1 cellular context compared by ENCODE assay signal in genomic region chr3:31839144-31839917, GRCh38.
A peak's percentile ranks its signal among the peaks of the same experiment; 100 is the strongest.
TF ChIP-seq lines count a peak whose summit lies in the region.

No MANE protein-coding gene starts in this region.

TF ChIP-seq in HepG2, 621 proteins besides CTCF, POLR2A, EP300 and RAD21 (continued from another document):
- peak; percentile 35; the same call in 1 of the 2 replicates for TF ChIP-seq ARID5B (CRISPR knock-in tag; IDR thresholded peaks at IDR 0.05)
- no peak for TF ChIP-seq TEAD2 (CRISPR knock-in tag; IDR thresholded peaks at IDR 0.05)
- TF ChIP-seq, protein P1, sequence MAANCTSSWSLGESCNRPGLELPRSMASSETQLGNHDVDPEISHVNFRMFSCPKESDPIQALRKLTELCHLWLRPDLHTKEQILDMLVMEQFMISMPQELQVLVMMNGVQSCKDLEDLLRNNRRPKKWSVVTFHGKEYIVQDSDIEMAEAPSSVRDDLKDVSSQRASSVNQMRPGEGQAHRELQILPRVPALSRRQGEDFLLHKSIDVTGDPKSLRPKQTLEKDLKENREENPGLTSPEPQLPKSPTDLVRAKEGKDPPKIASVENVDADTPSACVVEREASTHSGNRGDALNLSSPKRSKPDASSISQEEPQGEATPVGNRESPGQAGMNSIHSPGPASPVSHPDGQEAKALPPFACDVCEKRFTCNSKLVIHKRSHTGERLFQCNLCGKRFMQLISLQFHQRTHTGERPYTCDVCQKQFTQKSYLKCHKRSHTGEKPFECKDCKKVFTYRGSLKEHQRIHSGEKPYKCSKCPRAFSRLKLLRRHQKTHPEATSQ (CRISPR knock-in tag; IDR thresholded peaks at IDR 0.05; ENCODE audit: borderline replicate concordance): no peak
- TF ChIP-seq SOX13 (IDR thresholded peaks at IDR 0.05): no peak
- TF ChIP-seq SOX13 (CRISPR knock-in tag; conservative IDR thresholded peaks at IDR 0.05 in 1 of 2, IDR thresholded peaks at IDR 0.05 in 1 of 2): peak in 1 of 2 experiments; percentile 2; a peak in 1 of 4 replicates
- TF ChIP-seq ZNF280B (CRISPR knock-in tag; IDR thresholded peaks at IDR 0.05; ENCODE audit: borderline replicate concordance): no peak
- TF ChIP-seq PCBP2 (optimal IDR thresholded peaks at IDR 0.05; ENCODE audit: low read depth, low read length, poor library complexity, severe bottlenecking): no peak
- peak; percentile 61 for TF ChIP-seq NR2F6 (IDR thresholded peaks at IDR 0.05)
- peak; percentile 60 for TF ChIP-seq NR2F6 (CRISPR knock-in tag; IDR thresholded peaks at IDR 0.05)
- TF ChIP-seq ASH2L (IDR thresholded peaks at IDR 0.05; ENCODE audit: insufficient read length, low read depth, low read length): peak; percentile 61
- TF ChIP-seq JARID2 (CRISPR knock-in tag; IDR thresholded peaks at IDR 0.05; ENCODE audit: insufficient replicate concordance): no peak
- no peak for TF ChIP-seq SRSF4 (IDR thresholded peaks at IDR 0.05; ENCODE audit: low read depth, low read length, poor library complexity, severe bottlenecking)
- no peak for TF ChIP-seq HNRNPL (IDR thresholded peaks at IDR 0.05; ENCODE audit: low read depth, low read length)
- no peak for TF ChIP-seq CENPT (CRISPR knock-in tag; IDR thresholded peaks at IDR 0.05; ENCODE audit: low read depth)
- no peak for TF ChIP-seq ZNF607 (CRISPR knock-in tag; IDR thresholded peaks at IDR 0.05; ENCODE audit: borderline replicate concordance)
- no peak for TF ChIP-seq ZNF44 (CRISPR knock-in tag; IDR thresholded peaks at IDR 0.05)
- no peak for TF ChIP-seq ZNF20 (CRISPR knock-in tag; IDR thresholded peaks at IDR 0.05)
- TF ChIP-seq NFKBIZ (CRISPR knock-in tag; IDR thresholded peaks at IDR 0.05): no peak
- TF ChIP-seq, protein P2, sequence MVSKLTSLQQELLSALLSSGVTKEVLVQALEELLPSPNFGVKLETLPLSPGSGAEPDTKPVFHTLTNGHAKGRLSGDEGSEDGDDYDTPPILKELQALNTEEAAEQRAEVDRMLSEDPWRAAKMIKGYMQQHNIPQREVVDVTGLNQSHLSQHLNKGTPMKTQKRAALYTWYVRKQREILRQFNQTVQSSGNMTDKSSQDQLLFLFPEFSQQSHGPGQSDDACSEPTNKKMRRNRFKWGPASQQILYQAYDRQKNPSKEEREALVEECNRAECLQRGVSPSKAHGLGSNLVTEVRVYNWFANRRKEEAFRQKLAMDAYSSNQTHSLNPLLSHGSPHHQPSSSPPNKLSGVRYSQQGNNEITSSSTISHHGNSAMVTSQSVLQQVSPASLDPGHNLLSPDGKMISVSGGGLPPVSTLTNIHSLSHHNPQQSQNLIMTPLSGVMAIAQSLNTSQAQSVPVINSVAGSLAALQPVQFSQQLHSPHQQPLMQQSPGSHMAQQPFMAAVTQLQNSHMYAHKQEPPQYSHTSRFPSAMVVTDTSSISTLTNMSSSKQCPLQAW (CRISPR knock-in tag; IDR thresholded peaks at IDR 0.05): no peak
- TF ChIP-seq ZFY (CRISPR knock-in tag; IDR thresholded peaks at IDR 0.05): no peak
- TF ChIP-seq, protein P3, sequence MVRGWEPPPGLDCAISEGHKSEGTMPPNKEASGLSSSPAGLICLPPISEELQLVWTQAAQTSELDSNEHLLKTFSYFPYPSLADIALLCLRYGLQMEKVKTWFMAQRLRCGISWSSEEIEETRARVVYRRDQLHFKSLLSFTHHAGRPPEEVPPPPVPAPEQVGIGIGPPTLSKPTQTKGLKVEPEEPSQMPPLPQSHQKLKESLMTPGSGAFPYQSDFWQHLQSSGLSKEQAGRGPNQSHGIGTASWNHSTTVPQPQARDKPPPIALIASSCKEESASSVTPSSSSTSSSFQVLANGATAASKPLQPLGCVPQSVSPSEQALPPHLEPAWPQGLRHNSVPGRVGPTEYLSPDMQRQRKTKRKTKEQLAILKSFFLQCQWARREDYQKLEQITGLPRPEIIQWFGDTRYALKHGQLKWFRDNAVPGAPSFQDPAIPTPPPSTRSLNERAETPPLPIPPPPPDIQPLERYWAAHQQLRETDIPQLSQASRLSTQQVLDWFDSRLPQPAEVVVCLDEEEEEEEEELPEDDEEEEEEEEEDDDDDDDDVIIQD (CRISPR knock-in tag; IDR thresholded peaks at IDR 0.05; ENCODE audit: low read depth): peak; percentile 31; the same call in 1 of the 2 replicates
- no peak for TF ChIP-seq ZNF138 (CRISPR knock-in tag; IDR thresholded peaks at IDR 0.05; ENCODE audit: low read depth)
- no peak for TF ChIP-seq ZSCAN21 (CRISPR knock-in tag; IDR thresholded peaks at IDR 0.05; ENCODE audit: borderline replicate concordance)
- TF ChIP-seq ERF (CRISPR knock-in tag; IDR thresholded peaks at IDR 0.05): no peak
- 0 out of 2 replicates have a peak, but pooled peaks have one; percentile 5 for TF ChIP-seq RXRB (CRISPR knock-in tag; IDR thresholded peaks at IDR 0.05; ENCODE audit: borderline replicate concordance)
- TF ChIP-seq, protein P4, sequence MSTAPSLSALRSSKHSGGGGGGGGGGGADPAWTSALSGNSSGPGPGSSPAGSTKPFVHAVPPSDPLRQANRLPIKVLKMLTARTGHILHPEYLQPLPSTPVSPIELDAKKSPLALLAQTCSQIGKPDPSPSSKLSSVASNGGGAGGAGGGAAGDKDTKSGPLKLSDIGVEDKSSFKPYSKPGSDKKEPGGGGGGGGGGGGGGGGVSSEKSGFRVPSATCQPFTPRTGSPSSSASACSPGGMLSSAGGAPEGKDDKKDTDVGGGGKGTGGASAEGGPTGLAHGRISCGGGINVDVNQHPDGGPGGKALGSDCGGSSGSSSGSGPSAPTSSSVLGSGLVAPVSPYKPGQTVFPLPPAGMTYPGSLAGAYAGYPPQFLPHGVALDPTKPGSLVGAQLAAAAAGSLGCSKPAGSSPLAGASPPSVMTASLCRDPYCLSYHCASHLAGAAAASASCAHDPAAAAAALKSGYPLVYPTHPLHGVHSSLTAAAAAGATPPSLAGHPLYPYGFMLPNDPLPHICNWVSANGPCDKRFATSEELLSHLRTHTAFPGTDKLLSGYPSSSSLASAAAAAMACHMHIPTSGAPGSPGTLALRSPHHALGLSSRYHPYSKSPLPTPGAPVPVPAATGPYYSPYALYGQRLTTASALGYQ (CRISPR knock-in tag; IDR thresholded peaks at IDR 0.05): no peak
- peak; percentile 33; the same call in 1 of the 2 replicates for TF ChIP-seq ZMYM4 (CRISPR knock-in tag; IDR thresholded peaks at IDR 0.05)
